ENCODE assay signal across 8 cellular contexts in the genomic region with DNA sequence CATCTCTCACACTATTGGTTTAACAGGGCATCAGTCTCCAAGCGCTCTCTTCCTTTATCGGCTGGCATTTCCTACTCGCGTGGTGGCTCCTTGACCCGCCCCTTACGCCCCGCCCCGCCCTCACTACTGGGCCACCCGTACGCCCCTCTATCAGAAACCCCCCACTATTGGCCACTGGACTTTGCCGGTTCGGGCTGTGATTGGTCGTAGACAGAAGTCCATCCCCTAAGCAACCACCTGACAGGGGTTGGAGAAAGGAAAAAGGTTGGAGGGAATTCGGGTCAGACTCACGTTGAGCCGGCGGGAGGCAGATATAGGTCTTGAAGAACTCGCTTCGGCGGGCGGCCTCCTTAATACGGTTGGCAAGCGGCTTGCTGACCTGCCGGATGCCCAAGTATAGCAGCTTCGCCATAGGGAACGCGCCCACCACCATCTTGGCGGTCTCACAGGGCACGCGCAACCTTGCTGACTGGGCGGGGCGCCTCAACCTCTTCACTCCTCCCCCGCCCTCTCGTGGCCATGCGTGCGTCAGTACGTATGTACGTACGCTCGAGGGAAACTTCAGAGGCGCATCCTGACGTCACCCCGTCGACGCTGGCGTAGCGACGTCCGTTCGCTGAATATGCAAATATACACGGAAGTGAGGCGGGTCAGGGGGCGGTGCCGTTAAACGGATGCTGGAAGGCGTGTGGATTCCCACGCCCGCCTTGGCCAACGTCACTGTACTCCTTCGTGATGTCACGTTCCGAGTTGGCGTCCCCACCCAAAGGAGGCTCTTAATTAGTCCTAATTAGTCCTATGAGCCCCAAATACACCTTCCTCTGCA. TPM values are rescaled to one million over a fixed set of nuclear protein-coding genes. Genes with fewer than 3 reads are reported as not detected.
DNase-seq lines count a peak whose midpoint lies in the region; ATAC-seq, FAIRE-seq and TF ChIP-seq lines count a peak whose summit lies in the region.

Gene OPA3 (minus strand): TSS at position 471 of the 826 bp plus-strand sequence. CDS start 38 bp downstream, at position 433.

- DNase-seq in NCI-H2107 treated with DMSO at 0.1 percent for 48 hours (lab: John Stamatoyannopoulos, UW; ENCODE audit: unreplicated experiment) (peak; percentile 98), body of pancreas (peak; percentile 100), iPS DF 19.7 (ENCODE audit: low read depth, low spot score) (peak; percentile 97), sciatic nerve (ENCODE audit: low spot score) (peak; percentile 100)

- peak; percentile 93 for FAIRE-seq in TTC549 (lab: Jason Lieb, UNC)

- ATAC-seq in GM18520 (IDR thresholded peaks at IDR 0.05; ENCODE audit: unreplicated experiment) = peak; percentile 82
- peak; percentile 86 for ATAC-seq in HG03064 (IDR thresholded peaks at IDR 0.05; ENCODE audit: low read depth, unreplicated experiment)
- peak; percentile 93 for ATAC-seq in body of pancreas
- ATAC-seq in sciatic nerve = peak; percentile 97

- WGBS in body of pancreas, 2 donors = 1% methylated on average over 13 to 63 of the region's 63 CpGs

- H3K4me1 ChIP-seq in body of pancreas = peaks cover 13% of the 10 kb centered on the region

- peak within 1 kb of the TSS; percentile 13 to 46 for H3K4me3 ChIP-seq in body of pancreas

- H3K9me3 ChIP-seq in body of pancreas = no peaks in the 10 kb centered on the region

- peak; percentile 46 to 90 (median 88) for TF ChIP-seq POLR2A in body of pancreas (IDR thresholded peaks at IDR 0.05)

- no peaks in the 10 kb centered on the region for H3K36me3 ChIP-seq in body of pancreas (replicated peaks in 1 of 2; ENCODE audit: insufficient read depth in 1 of 2, low read depth in 2 of 2)

- H3K27ac ChIP-seq in 22Rv1 (peak within 1 kb of the TSS; percentile 92), body of pancreas (peak within 1 kb of the TSS; percentile 91 to 99 (median 98))

- no peaks in the 10 kb centered on the region for H3K27me3 ChIP-seq in body of pancreas

- intact Hi-C loops in body of pancreas (cut with DNase I) = loop anchor here (5.0 kb wide), 1 partner anchor 58 kb away; no protein-coding TSS in a partner anchor
- intact Hi-C loops in sciatic nerve (cut with DNase I) = no loop called here

- TF ChIP-seq CTCF in 22Rv1 (IDR thresholded peaks at IDR 0.05) = no peak
- peak in 3 of 7 experiments; percentile 26 to 45 (median 31) for TF ChIP-seq CTCF in body of pancreas (IDR thresholded peaks at IDR 0.05)

RNA-seq across cellular contexts. Expression of gene OPA3, which starts in this region (rescaled TPM):
- total RNA-seq in body of pancreas (10 to 100 TPM in 1 of 2 donors, 1 to 10 TPM in 1; 4.2 to 22.7 TPM), sciatic nerve (10.7 TPM)

Comparison
In these comparisons a context has a peak if more than half of its experiments do, and no peak if none do; other contexts are left out.
1. Peak in every context shown above with its lines: DNase-seq, ATAC-seq, H3K4me3 ChIP-seq and H3K27ac ChIP-seq.